Comparison of ENCODE assay signal across 18 cellular contexts in the genomic region with DNA sequence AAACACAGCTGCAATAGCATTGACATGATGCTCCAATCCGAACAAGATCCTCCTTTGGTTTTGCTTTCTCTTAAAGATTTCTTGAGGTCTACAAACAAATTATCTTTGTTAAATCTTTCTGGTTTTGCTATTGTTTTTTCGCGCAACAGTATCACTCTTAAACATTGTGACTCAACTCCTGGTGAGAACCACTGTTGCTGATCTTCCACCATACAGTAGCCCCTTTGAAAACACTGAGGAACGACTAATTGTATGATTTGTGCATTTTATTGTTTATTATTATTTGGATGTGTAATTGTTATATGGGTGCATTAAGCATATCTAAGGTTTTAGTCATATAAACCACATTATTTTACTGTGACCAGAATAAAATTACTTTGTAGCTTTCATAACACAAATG.
"Had no signal": no experiment of that assay in that cellular context is flagged by ENCODE, and none has a peak within 500 bp of the region (broad histone marks: within the 10 kb centered on the region; RNA-seq: fewer than 3 reads in every experiment).

No MANE protein-coding gene starts in this region.

- ATAC-seq: activated CD4-positive, alpha-beta T cell treated with anti-CD3 and anti-CD28 coated beads for 36 hours; activated naive CD4-positive, alpha-beta T cell treated with anti-CD3 and anti-CD28 coated beads, Interleukin-2, amount 50 U/mL, for 72 hours; activated T-cell treated with anti-CD3 and anti-CD28 coated beads, Interleukin-2, amount 50 U/mL, for 4 hours; heart left ventricle; left cardiac atrium; pancreas; sciatic nerve; stimulated activated effector memory CD8-positive, alpha-beta T cell treated with anti-CD3 and anti-CD28 coated beads, Interleukin-12 subunit alpha, Interleukin-12 subunit beta, amount 100 ng/mL, for 72 hours had no signal

- H3K27me3 ChIP-seq: brain microvascular endothelial cell, esophagus muscularis mucosa, heart left ventricle, neural progenitor cell, pancreas, thyroid gland had no signal

- H3K27ac ChIP-seq: brain microvascular endothelial cell, esophagus muscularis mucosa, heart left ventricle, neural progenitor cell, pancreas, thyroid gland had no signal

- H3K4me3 ChIP-seq: esophagus muscularis mucosa, heart left ventricle, lung, neural progenitor cell, pancreas, thyroid gland had no signal

- H3K36me3 ChIP-seq: brain microvascular endothelial cell, esophagus muscularis mucosa, heart left ventricle, neural progenitor cell, pancreas, thyroid gland had no signal

- H3K4me1 ChIP-seq: esophagus muscularis mucosa, heart left ventricle, neural progenitor cell, pancreas had no signal

- H3K9me3 ChIP-seq: pancreas, thyroid gland had no signal

- DNase-seq: activated CD4-positive, alpha-beta memory T cell treated with anti-CD3 and anti-CD28 coated beads, Interleukin-2, amount 10 ng/mL, durations not matched to agents 7 days and 5 days; activated CD4-positive, alpha-beta T cell treated with anti-CD3 and anti-CD28 coated beads for 36 hours; activated effector memory CD4-positive, alpha-beta T cell treated with anti-CD3 and anti-CD28 coated beads, Interleukin-2, amount 50 U/mL, for 16 hours; activated T-cell treated with anti-CD3 and anti-CD28 coated beads, Interleukin-2, amount 50 U/mL, for 4 hours; brain microvascular endothelial cell; cortex of kidney; effector CD4-positive, alpha-beta T cell; heart left ventricle; left cardiac atrium; pancreas; stimulated activated CD4-positive, alpha-beta T cell treated with anti-CD3 and anti-CD28 coated beads, Interleukin-2, amount 100 ng/mL, for 24 hours; thyroid gland had no signal
